In genomic region chr1:201791775-201792166, GRCh38 we compare ENCODE assay signal across 1 cellular context.
A peak's percentile ranks its signal among the peaks of the same experiment; 100 is the strongest.
TF ChIP-seq lines count a peak whose summit lies in the region.

No MANE protein-coding gene starts in this region.

TF ChIP-seq in endothelial cell of umbilical vein, 7 proteins besides CTCF, POLR2A, EP300 and RAD21:
- TF ChIP-seq MYC (IDR thresholded peaks at IDR 0.05; ENCODE audit: low read depth, low read length), result no peak
- TF ChIP-seq FOS (IDR thresholded peaks at IDR 0.05; ENCODE audit: borderline replicate concordance, insufficient read depth, low read length), result peak; percentile 56
- TF ChIP-seq GATA2 (IDR thresholded peaks at IDR 0.05; ENCODE audit: insufficient read depth, insufficient read length, low read depth, low read length), result peak; percentile 58
- peak; percentile 71 for TF ChIP-seq POLR2AphosphoS5 (IDR thresholded peaks at IDR 0.05; ENCODE audit: insufficient read depth, low read depth, low read length)
- no peak for TF ChIP-seq EZH2 (IDR thresholded peaks at IDR 0.05; ENCODE audit: borderline replicate concordance, low read depth, low read length, severe bottlenecking)
- TF ChIP-seq JUN (IDR thresholded peaks at IDR 0.05; ENCODE audit: borderline replicate concordance, insufficient read depth, insufficient read length, low read depth), result no peak
- no peak for TF ChIP-seq MAX (IDR thresholded peaks at IDR 0.05; ENCODE audit: insufficient read depth, insufficient read length)
